ENCODE assay signal across 8 cellular contexts in genomic region chrX:24494544-24495113, GRCh38. TPM values are rescaled to one million over a fixed set of nuclear protein-coding genes. Genes with fewer than 3 reads are reported as not detected.
DNase-seq lines count a peak whose midpoint lies in the region; ATAC-seq and TF ChIP-seq lines count a peak whose summit lies in the region.

No MANE protein-coding gene starts in this region.

- no peaks in the 10 kb centered on the region for H3K9me2 ChIP-seq in Karpas-422 (replicated peaks; ENCODE audit: insufficient read depth, low read length)

- H3K36me3 Mint-ChIP-seq in Caco-2 (ENCODE audit: insufficient read depth, unreplicated experiment), result no peaks in the 10 kb centered on the region

- POLR2A ChIA-PET in Caco-2 (lab: Charles Lee), result no interaction called here

- no peak overlapping the region for H3K4me3 ChIP-seq in MG63
- H3K4me3 ChIP-seq in astrocyte of the spinal cord (ENCODE audit: low read depth, low read length), result no peak overlapping the region
- H3K4me3 ChIP-seq in Caco-2 (ENCODE audit: low read depth, low read length), result no peak overlapping the region
- no peak overlapping the region for H3K4me3 ChIP-seq in Karpas-422 (ENCODE audit: low read length)

- H3K4me2 ChIP-seq in Karpas-422 (ENCODE audit: low read depth, low read length, poor library complexity, severe bottlenecking), result no peak overlapping the region

- H3K27me3 Mint-ChIP-seq in Caco-2 (ENCODE audit: insufficient read depth, unreplicated experiment), result no peaks in the 10 kb centered on the region

- H3K27me3 ChIP-seq in MG63 (no peaks in the 10 kb centered on the region), Caco-2 (replicated peaks; ENCODE audit: control insufficient read depth, insufficient read depth, low read length) (no peaks in the 10 kb centered on the region), Karpas-422 (ENCODE audit: low read length) (no peaks in the 10 kb centered on the region)

- H3K4me1 Mint-ChIP-seq in Caco-2 (ENCODE audit: low read depth, unreplicated experiment), result no peaks in the 10 kb centered on the region

- H3K4me3 Mint-ChIP-seq in Caco-2 (ENCODE audit: unreplicated experiment), result no peak overlapping the region

- H3K9ac ChIP-seq in Karpas-422 (ENCODE audit: low read length), result no peak overlapping the region

- in situ Hi-C loops in astrocyte of the spinal cord (cut with HindIII; ENCODE audit: low sequenced_read_pairs), result no loop called here

- intact Hi-C loops in Caco-2 (cut with micrococcal nuclease; ENCODE audit: unreplicated experiment), result no loop called here

- no peak overlapping the region for H2AFZ ChIP-seq in Karpas-422 (ENCODE audit: low read length)

- H3K9me3 Mint-ChIP-seq in Caco-2 (ENCODE audit: unreplicated experiment), result no peaks in the 10 kb centered on the region

- no peaks in the 10 kb centered on the region for H3K79me2 ChIP-seq in Karpas-422 (ENCODE audit: low read length)

- ATAC-seq in left lobe of liver, result peak; percentile 79
- no peak for ATAC-seq in GM21515 (IDR thresholded peaks at IDR 0.05; ENCODE audit: unreplicated experiment)

- BruUV-seq in Caco-2 (replicated peaks; lab: Mats Ljungman, UMichigan), result no TSS peak

- TF ChIP-seq CTCF in astrocyte of the spinal cord (IDR thresholded peaks at IDR 0.05; ENCODE audit: low read depth, low read length), result no peak
- no peak for TF ChIP-seq CTCF in Caco-2 (IDR thresholded peaks at IDR 0.05; ENCODE audit: insufficient read depth in 1 of 2, low read depth in 1 of 2, low read length in 1 of 2, severe bottlenecking in 1 of 2, unreplicated experiment in 1 of 2)

- H3K9me3 ChIP-seq in MG63, result no peaks in the 10 kb centered on the region
- H3K9me3 ChIP-seq in Caco-2, result no peaks in the 10 kb centered on the region
- H3K9me3 ChIP-seq in Karpas-422 (ENCODE audit: low read length), result no peaks in the 10 kb centered on the region

- DNase-seq in DMS 273 treated with DMSO at 0.1 percent for 48 hours (lab: John Stamatoyannopoulos, UW) (peak; percentile 39), MG63 (peak; percentile 48), astrocyte of the spinal cord (ENCODE audit: low read depth, low spot score) (peak; percentile 83), left lobe of liver (ENCODE audit: low spot score) (peak; percentile 59), Caco-2 (no peak), Karpas-422 (no peak), dedifferentiated amniotic fluid mesenchymal stem cell (ENCODE audit: extremely low spot score) (no peak)

- H3K36me3 ChIP-seq in MG63, result no peaks in the 10 kb centered on the region
- no peaks in the 10 kb centered on the region for H3K36me3 ChIP-seq in Caco-2 (ENCODE audit: control insufficient read depth, insufficient read depth, low read length)
- no peaks in the 10 kb centered on the region for H3K36me3 ChIP-seq in Karpas-422 (ENCODE audit: insufficient read depth, low read length)

- H3K27ac ChIP-seq in Karpas-422 (ENCODE audit: low read length), result no peak overlapping the region

- CTCF ChIA-PET in Caco-2 (lab: Charles Lee), result interaction anchor here (1.1 kb wide), 1 partner anchor 123 kb away, joined by 3 read pairs; no protein-coding TSS in a partner anchor

- no peaks in the 10 kb centered on the region for H3K4me1 ChIP-seq in Caco-2
- H3K4me1 ChIP-seq in Karpas-422 (ENCODE audit: low read length), result no peaks in the 10 kb centered on the region

- H4K20me1 ChIP-seq in Karpas-422 (ENCODE audit: insufficient read depth, low read depth, low read length), result no peaks in the 10 kb centered on the region

- no peak overlapping the region for H3K27ac Mint-ChIP-seq in Caco-2 (ENCODE audit: unreplicated experiment)

RNA-seq across cellular contexts. Expression of gene PDK3, which starts 29.5 kb away (rescaled TPM):
- total RNA-seq in MG63 (2014; rRNA removed; shearing (Covaris generic); ENCODE audit: low replicate concordance), result 3.1 and 3.8 TPM in 2 replicates
- total RNA-seq in left lobe of liver (12.6 TPM), Caco-2 (2022) (4.0 and 4.9 TPM in 2 replicates)
- 13.8 and 20.1 TPM in 2 replicates for total RNA-seq in Karpas-422 (2014; rRNA removed; shearing (Covaris generic); ENCODE audit: low replicate concordance)

Comparison
In these comparisons a context has a peak if more than half of its experiments do, and no peak if none do; other contexts are left out.
1. DNase-seq: peak in DMS 273 treated with DMSO at 0.1 percent for 48 hours (single experiment), MG63 (single experiment), astrocyte of the spinal cord (single experiment) and left lobe of liver (single experiment); none in Caco-2 (0 of 2), Karpas-422 (single experiment) and dedifferentiated amniotic fluid mesenchymal stem cell (single experiment).